In the genomic region with DNA sequence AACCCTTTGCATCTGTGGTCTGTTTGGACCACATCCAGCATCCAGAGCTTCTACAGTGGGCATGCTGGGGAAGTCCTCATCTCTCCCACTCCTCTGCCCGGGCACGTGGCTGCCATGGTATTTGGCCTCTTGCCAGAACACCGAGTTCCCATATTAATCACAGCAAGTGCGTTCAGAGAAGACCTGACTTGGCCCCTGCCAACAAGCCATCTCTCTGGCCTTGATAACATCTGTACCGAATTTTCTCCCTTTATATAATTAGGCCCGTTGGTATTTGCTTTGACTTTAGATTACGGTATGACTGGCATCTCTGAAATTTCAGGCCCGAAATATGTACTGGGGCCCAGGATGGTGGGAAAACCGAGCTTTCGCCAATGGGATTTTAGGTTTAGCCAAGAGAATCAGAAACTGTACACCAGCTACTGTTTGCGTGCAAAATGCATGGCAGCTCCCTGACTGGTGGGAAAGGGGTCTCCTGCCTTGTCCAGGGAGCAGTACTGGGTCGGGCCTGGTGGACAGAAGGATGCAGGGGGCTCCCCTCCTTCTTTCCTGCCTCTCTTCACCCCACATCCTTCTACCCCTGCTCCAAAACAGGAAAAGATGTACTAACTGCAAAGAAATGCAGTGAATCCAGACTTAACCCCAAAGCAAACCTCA, we compare ENCODE assay signal across 8 cellular contexts.
DNase-seq lines count a peak whose midpoint lies in the region; ATAC-seq and TF ChIP-seq lines count a peak whose summit lies in the region.

No MANE protein-coding gene starts in this region.

- no peak overlapping the region for H3K4me3 Mint-ChIP-seq in CD4-positive, alpha-beta T cell
- no peak overlapping the region for H3K4me3 Mint-ChIP-seq in nephron

- POLR2A ChIA-PET in CD4-positive, alpha-beta T cell (lab: Charles Lee), result interaction anchor here (0.8 to 8.7 kb wide), 3 partner anchors 24 to 1392 kb away, joined by 3 to 69 read pairs (median 4); a partner anchor contains a TSS

- peak overlapping the region; percentile 89 for H3K27ac Mint-ChIP-seq in CD4-positive, alpha-beta T cell
- H3K27ac Mint-ChIP-seq in nephron, result peak overlapping the region; percentile 89 to 96 (median 91)

- no peak for ATAC-seq in CD4-positive, alpha-beta T cell (ENCODE audit: poor library complexity)
- no peak for ATAC-seq in GM21526 (IDR thresholded peaks at IDR 0.05; ENCODE audit: low FRiP score, unreplicated experiment)
- no peak for ATAC-seq in HG02885 (IDR thresholded peaks at IDR 0.05; ENCODE audit: poor library complexity, unreplicated experiment)
- no peak for ATAC-seq in HG03159 (IDR thresholded peaks at IDR 0.05; ENCODE audit: unreplicated experiment)

- H3K9me3 Mint-ChIP-seq in CD4-positive, alpha-beta T cell, result no peaks in the 10 kb centered on the region
- no peaks in the 10 kb centered on the region for H3K9me3 Mint-ChIP-seq in nephron

- peaks cover 70% of the 10 kb centered on the region for H3K4me1 Mint-ChIP-seq in CD4-positive, alpha-beta T cell (ENCODE audit: low read depth)
- peaks cover 13% of the 10 kb centered on the region for H3K4me1 Mint-ChIP-seq in nephron

- no peak for DNase-seq in CD4-positive, alpha-beta T cell
- peak; percentile 97 for DNase-seq in M059J (ENCODE audit: low read depth)
- DNase-seq in dermis blood vessel endothelial cell, result peak; percentile 92
- DNase-seq in DMS114 treated with DMSO at 0.1 percent for 48 hours (lab: John Stamatoyannopoulos, UW; ENCODE audit: unreplicated experiment), result no peak

- no peaks in the 10 kb centered on the region for H3K9me3 ChIP-seq in CD4-positive, alpha-beta T cell (ENCODE audit: control insufficient read depth, low read length)

- CTCF ChIA-PET in CD4-positive, alpha-beta T cell (lab: Charles Lee), result interaction anchor here (2.6 kb wide), 1 partner anchor 11 kb away, joined by 8 read pairs; no protein-coding TSS in a partner anchor

- H3K27ac ChIP-seq in CD4-positive, alpha-beta T cell (ENCODE audit: low read depth, low read length), result no peak overlapping the region

- H3K27me3 Mint-ChIP-seq in CD4-positive, alpha-beta T cell, result no peaks in the 10 kb centered on the region
- peaks cover 10% of the 10 kb centered on the region for H3K27me3 Mint-ChIP-seq in nephron (ENCODE audit: low read depth)

- no peak for TF ChIP-seq CTCF in CD4-positive, alpha-beta T cell (IDR thresholded peaks at IDR 0.05)
- TF ChIP-seq CTCF in nephron (IDR thresholded peaks at IDR 0.05; ENCODE audit: unreplicated experiment in 3 of 3), result no peak

- H3K27me3 ChIP-seq in CD4-positive, alpha-beta T cell (ENCODE audit: control insufficient read depth, insufficient read depth, low read length), result no peaks in the 10 kb centered on the region

- H3K36me3 Mint-ChIP-seq in CD4-positive, alpha-beta T cell (ENCODE audit: low read depth), result peaks cover 2% of the 10 kb centered on the region
- H3K36me3 Mint-ChIP-seq in nephron (ENCODE audit: low read depth), result peaks cover under 1% of the 10 kb centered on the region

- intact Hi-C loops in CD4-positive, alpha-beta T cell (cut with DNase I, micrococcal nuclease), result no loop called here

Comparison
In these comparisons a context has a peak if more than half of its experiments do, and no peak if none do; other contexts are left out.
1. DNase-seq: peak in M059J (single experiment) and dermis blood vessel endothelial cell (single experiment); none in CD4-positive, alpha-beta T cell (0 of 10) and DMS114 treated with DMSO at 0.1 percent for 48 hours (single experiment).